In genomic region chr11:129143335-129143734, GRCh38 we compare ENCODE assay signal across 1 cellular context.
TF ChIP-seq lines count a peak whose summit lies in the region.

No MANE protein-coding gene starts in this region.

TF ChIP-seq in HepG2, 621 proteins besides CTCF, POLR2A, EP300 and RAD21 (continued from another document and continues in another):
- no peak for TF ChIP-seq FUBP1 (CRISPR knock-in tag; IDR thresholded peaks at IDR 0.05; ENCODE audit: borderline replicate concordance)
- peak; percentile 59 for TF ChIP-seq IRF2 (CRISPR knock-in tag; IDR thresholded peaks at IDR 0.05)
- TF ChIP-seq HMGXB3 (CRISPR knock-in tag; IDR thresholded peaks at IDR 0.05; ENCODE audit: borderline replicate concordance), result 0 out of 2 replicates have a peak, but pooled peaks have one; percentile 30
- peak; percentile 94 for TF ChIP-seq ZNF644 (CRISPR knock-in tag; IDR thresholded peaks at IDR 0.05; ENCODE audit: low read depth)
- TF ChIP-seq TARDBP (CRISPR knock-in tag; IDR thresholded peaks at IDR 0.05), result peak; percentile 57
- peak; percentile 72 for TF ChIP-seq NCOA2 (CRISPR knock-in tag; IDR thresholded peaks at IDR 0.05)
- no peak for TF ChIP-seq ZNF430 (CRISPR knock-in tag; IDR thresholded peaks at IDR 0.05)
- TF ChIP-seq NFIC (IDR thresholded peaks at IDR 0.05; ENCODE audit: low read length), result 0 out of 2 replicates have a peak, but pooled peaks have one; percentile 29
- peak; percentile 28; the same call in 1 of the 2 replicates for TF ChIP-seq FOXK1 (CRISPR knock-in tag; IDR thresholded peaks at IDR 0.05; ENCODE audit: borderline replicate concordance, low read depth)
- TF ChIP-seq HOMEZ (CRISPR knock-in tag; IDR thresholded peaks at IDR 0.05; ENCODE audit: low read depth), result peak; percentile 85
- peak; percentile 59; the same call in 1 of the 2 replicates for TF ChIP-seq EHMT2 (IDR thresholded peaks at IDR 0.05; ENCODE audit: borderline replicate concordance, low read depth, low read length)
- TF ChIP-seq ATF3 (CRISPR knock-in tag; IDR thresholded peaks at IDR 0.05), result peak; percentile 91
- no peak for TF ChIP-seq HIC2 (CRISPR knock-in tag; IDR thresholded peaks at IDR 0.05; ENCODE audit: low read depth)
- no peak for TF ChIP-seq ZNF205 (CRISPR knock-in tag; IDR thresholded peaks at IDR 0.05)
- TF ChIP-seq DBP (CRISPR knock-in tag; IDR thresholded peaks at IDR 0.05; ENCODE audit: not compliant biosample characterization), result no peak
- no peak for TF ChIP-seq ZSCAN31 (CRISPR knock-in tag; IDR thresholded peaks at IDR 0.05; ENCODE audit: low read depth)
- no peak for TF ChIP-seq SRY (CRISPR knock-in tag; IDR thresholded peaks at IDR 0.05)
- no peak for TF ChIP-seq NCOA5 (CRISPR knock-in tag; IDR thresholded peaks at IDR 0.05)
- peak; percentile 50; the same call in 1 of the 2 replicates for TF ChIP-seq MED1 (CRISPR knock-in tag; IDR thresholded peaks at IDR 0.05)
- no peak for TF ChIP-seq ZNF234 (CRISPR knock-in tag; conservative IDR thresholded peaks at IDR 0.05)
- TF ChIP-seq SKI (IDR thresholded peaks at IDR 0.05; ENCODE audit: partially characterized antibody), result peak; percentile 78
- TF ChIP-seq SALL1 (CRISPR knock-in tag; IDR thresholded peaks at IDR 0.05), result peak; percentile 60
- 0 out of 2 replicates have a peak, but pooled peaks have one; percentile 22 for TF ChIP-seq MAX (IDR thresholded peaks at IDR 0.05)
- TF ChIP-seq ZNF12 (CRISPR knock-in tag; IDR thresholded peaks at IDR 0.05), result peak; percentile 46; the same call in 1 of the 2 replicates
- peak; percentile 60; the same call in 1 of the 2 replicates for TF ChIP-seq ZGPAT (CRISPR knock-in tag; IDR thresholded peaks at IDR 0.05)
- TF ChIP-seq ZNF296 (CRISPR knock-in tag; conservative IDR thresholded peaks at IDR 0.05), result no peak
- peak; percentile 27; the same call in 1 of the 2 replicates for TF ChIP-seq NCOR1 (IDR thresholded peaks at IDR 0.05; ENCODE audit: borderline replicate concordance, low read length)
- no peak for TF ChIP-seq ZNF766 (CRISPR knock-in tag; IDR thresholded peaks at IDR 0.05; ENCODE audit: borderline replicate concordance)
- 0 out of 2 replicates have a peak, but pooled peaks have one; percentile 35 for TF ChIP-seq TGIF2 (CRISPR knock-in tag; IDR thresholded peaks at IDR 0.05)
- peak; percentile 68 for TF ChIP-seq TEAD3 (CRISPR knock-in tag; optimal IDR thresholded peaks at IDR 0.05; ENCODE audit: borderline replicate concordance)
- TF ChIP-seq ZBTB43 (CRISPR knock-in tag; conservative IDR thresholded peaks at IDR 0.05), result no peak
- peak; percentile 57; the same call in 1 of the 2 replicates for TF ChIP-seq POLR2G (IDR thresholded peaks at IDR 0.05; ENCODE audit: low read depth, low read length)
- TF ChIP-seq TBX2 (CRISPR knock-in tag; IDR thresholded peaks at IDR 0.05; ENCODE audit: borderline replicate concordance), result peak; percentile 40; the same call in 1 of the 2 replicates
- TF ChIP-seq ZBTB2 (CRISPR knock-in tag; IDR thresholded peaks at IDR 0.05; ENCODE audit: low read depth), result no peak
- no peak for TF ChIP-seq ARID4A (CRISPR knock-in tag; IDR thresholded peaks at IDR 0.05; ENCODE audit: borderline replicate concordance)
- no peak for TF ChIP-seq ZNF616 (CRISPR knock-in tag; IDR thresholded peaks at IDR 0.05; ENCODE audit: low read depth)
- TF ChIP-seq PHF21A (CRISPR knock-in tag; IDR thresholded peaks at IDR 0.05), result 0 out of 2 replicates have a peak, but pooled peaks have one; percentile 29
- no peak for TF ChIP-seq SETDB1 (CRISPR knock-in tag; IDR thresholded peaks at IDR 0.05; ENCODE audit: borderline replicate concordance)
- TF ChIP-seq MLLT10 (CRISPR knock-in tag; IDR thresholded peaks at IDR 0.05), result no peak
